Comparison of ENCODE assay signal across 8 cellular contexts in the genomic region with DNA sequence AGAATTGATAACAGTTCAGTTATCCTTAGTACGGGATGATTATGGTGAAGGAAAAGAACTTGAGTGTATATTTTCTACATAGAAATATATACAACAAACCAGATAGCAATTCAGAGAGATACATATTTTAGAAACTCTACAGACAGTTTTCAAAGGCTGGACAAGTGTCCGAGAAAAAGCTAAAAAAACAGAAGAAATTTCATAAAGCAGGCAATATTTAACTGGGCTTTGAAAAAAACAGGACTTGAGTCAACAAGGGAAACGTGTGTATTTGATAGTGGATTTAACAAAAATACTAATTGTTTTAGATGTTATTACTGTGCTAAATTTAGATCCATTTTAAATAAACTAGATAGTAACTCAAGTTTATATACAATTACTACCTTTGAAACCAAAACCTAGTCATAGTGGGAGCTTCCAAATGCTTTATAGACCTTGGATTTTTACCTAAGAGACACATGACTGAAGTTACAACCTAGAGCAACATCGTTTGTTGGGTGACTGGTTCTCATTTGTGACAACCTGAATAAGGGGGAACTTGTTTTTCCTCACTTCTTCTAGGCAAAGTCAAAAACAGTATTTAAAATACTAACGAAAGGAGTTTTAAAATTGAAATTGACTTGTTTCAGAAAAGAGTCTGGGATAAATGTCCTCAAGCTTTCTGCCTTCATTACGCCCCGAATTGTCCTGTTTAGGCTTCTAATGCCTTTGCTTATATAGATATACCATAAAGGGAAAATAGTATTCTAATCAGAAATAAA.
DNase-seq lines count a peak whose midpoint lies in the region; ATAC-seq and TF ChIP-seq lines count a peak whose summit lies in the region.

No MANE protein-coding gene starts in this region.

- H3K4me3 ChIP-seq in HCT116 (replicated peaks in 1 of 2; ENCODE audit: low read depth in 1 of 2, low read length in 2 of 2) (peak overlapping the region; percentile 58 to 71), RWPE2 (ENCODE audit: severe bottlenecking) (peak overlapping the region; percentile 51), iPS-11a (ENCODE audit: low read depth, low read length) (peak overlapping the region; percentile 71), subcutaneous abdominal adipose tissue (ENCODE audit: low read depth in 1 of 5, low read length in 5 of 5) (peak overlapping the region; percentile 70 to 83 (median 76))

- CTCF ChIA-PET in HCT116 (lab: Charles Lee) = interaction anchor here (1.0 kb wide), 1 partner anchor 955 kb away, joined by 3 read pairs; no protein-coding TSS in a partner anchor

- RAD21 ChIA-PET in HCT116 (lab: Charles Lee; ENCODE audit: low non-redundant PET in 1 of 2, low total read pairs in 2 of 2, uncharacterized antibody in 2 of 2, unreplicated experiment in 2 of 2) = no interaction called here

- H3K4me1 ChIP-seq in HCT116 (ENCODE audit: control insufficient read depth in 1 of 2, insufficient read depth in 2 of 2, low read length in 2 of 2) (peaks cover 24 to 50% of the 10 kb centered on the region in 2 experiments), RWPE2 (ENCODE audit: insufficient read depth, poor library complexity, severe bottlenecking) (peaks cover 10% of the 10 kb centered on the region), subcutaneous abdominal adipose tissue (ENCODE audit: control insufficient read depth in 5 of 5, insufficient read depth in 5 of 5, low read length in 5 of 5) (peaks cover 0 to 36% (median 33%) of the 10 kb centered on the region in 5 donors)

- H3K9me2 ChIP-seq in HCT116 (ENCODE audit: insufficient read depth) = no peaks in the 10 kb centered on the region; the same call in 1 of the 2 replicates

- no peaks in the 10 kb centered on the region for H3K9me3 ChIP-seq in HCT116 (ENCODE audit: control insufficient read depth in 1 of 2, insufficient read depth in 1 of 2, low read depth in 1 of 2, low read length in 2 of 2)
- H3K9me3 ChIP-seq in RWPE2 (ENCODE audit: severe bottlenecking) = no peaks in the 10 kb centered on the region
- H3K9me3 ChIP-seq in subcutaneous abdominal adipose tissue (ENCODE audit: control insufficient read depth in 5 of 5, low read length in 5 of 5) = peaks cover 0 to 2% (median 0%) of the 10 kb centered on the region in 5 donors

- H3K9ac ChIP-seq in HCT116 (ENCODE audit: low read length) (peak overlapping the region; percentile 91), subcutaneous abdominal adipose tissue (ENCODE audit: low read length in 5 of 5) (peak overlapping the region in 2 of 5 donors; percentile 38 to 76)

- no peaks in the 10 kb centered on the region for H3K27me3 ChIP-seq in HCT116 (ENCODE audit: insufficient read depth, low read length)
- H3K27me3 ChIP-seq in RWPE2 (ENCODE audit: insufficient read depth, poor library complexity, severe bottlenecking) = no peaks in the 10 kb centered on the region
- H3K27me3 ChIP-seq in subcutaneous abdominal adipose tissue (ENCODE audit: control insufficient read depth in 5 of 5, insufficient read depth in 4 of 5, low read length in 5 of 5) = no peaks in the 10 kb centered on the region

- H3K27ac ChIP-seq in HCT116 (ENCODE audit: low read depth, low read length) = peak overlapping the region; percentile 99
- peak overlapping the region; percentile 96 for H3K27ac ChIP-seq in RWPE2 (ENCODE audit: poor library complexity, severe bottlenecking)
- peak overlapping the region; percentile 75 for H3K27ac ChIP-seq in subcutaneous abdominal adipose tissue (ENCODE audit: low read depth, low read length)

- TF ChIP-seq CTCF in HCT116 (IDR thresholded peaks at IDR 0.05 in 2 of 3, conservative IDR thresholded peaks at IDR 0.05 in 1 of 3; ENCODE audit: borderline replicate concordance in 1 of 3, insufficient read depth in 1 of 3, low read depth in 2 of 3, low read length in 2 of 3) (no peak), RWPE2 (IDR thresholded peaks at IDR 0.05; ENCODE audit: poor library complexity, severe bottlenecking) (no peak)

- POLR2A ChIA-PET in HCT116 (lab: Charles Lee) = interaction anchor here (1.5 to 6.1 kb wide), 5 partner anchors 16 to 1075 kb away, joined by 4 to 390 read pairs (median 42); a partner anchor contains a TSS

- ATAC-seq in HCT116 (no peak), RWPE2 (ENCODE audit: low read depth) (no peak), GM18502 (IDR thresholded peaks at IDR 0.05; ENCODE audit: poor library complexity, unreplicated experiment) (no peak), GM21825 (IDR thresholded peaks at IDR 0.05; ENCODE audit: unreplicated experiment) (no peak), HG02852 (IDR thresholded peaks at IDR 0.05; ENCODE audit: unreplicated experiment) (no peak)

- TF ChIP-seq RAD21 in HCT116 (IDR thresholded peaks at IDR 0.05; ENCODE audit: low read depth) = no peak

- no peak for TF ChIP-seq POLR2A in HCT116 (IDR thresholded peaks at IDR 0.05; ENCODE audit: borderline replicate concordance, extremely low read depth, insufficient read depth, insufficient read length)

- H2AFZ ChIP-seq in HCT116 (ENCODE audit: low read depth, low read length, poor library complexity, severe bottlenecking) = no peak overlapping the region

- H3K79me2 ChIP-seq in HCT116 (ENCODE audit: insufficient read depth, low read length) = no peaks in the 10 kb centered on the region

- BruUV-seq in HCT116 (replicated peaks; lab: Mats Ljungman, UMichigan) = no TSS peak

- H4K20me1 ChIP-seq in HCT116 (ENCODE audit: insufficient read depth) = no peaks in the 10 kb centered on the region

- intact Hi-C loops in HCT116 (cut with micrococcal nuclease) = loop anchor here (5.0 kb wide), 5 partner anchors 534 to 1099 kb away; a partner anchor contains a TSS

- peak overlapping the region; percentile 85 for H3K4me2 ChIP-seq in HCT116 (ENCODE audit: low read length)

- no peaks in the 10 kb centered on the region for H3K36me3 ChIP-seq in HCT116 (ENCODE audit: control insufficient read depth in 1 of 2, insufficient read depth in 2 of 2, low read length in 2 of 2)
- H3K36me3 ChIP-seq in RWPE2 (ENCODE audit: low read depth) = no peaks in the 10 kb centered on the region
- no peaks in the 10 kb centered on the region for H3K36me3 ChIP-seq in subcutaneous abdominal adipose tissue (ENCODE audit: control insufficient read depth in 5 of 5, insufficient read depth in 5 of 5, low read length in 5 of 5)

- DNase-seq in HCT116 (ENCODE audit: low read depth, low spot score) = no peak
- no peak for DNase-seq in RWPE2 (ENCODE audit: low spot score)
- DNase-seq in SHP77 (lab: John Stamatoyannopoulos, UW) = no peak

TF ChIP-seq in HCT116, 20 proteins besides CTCF, POLR2A, EP300 and RAD21:
- TF ChIP-seq, protein P1, sequence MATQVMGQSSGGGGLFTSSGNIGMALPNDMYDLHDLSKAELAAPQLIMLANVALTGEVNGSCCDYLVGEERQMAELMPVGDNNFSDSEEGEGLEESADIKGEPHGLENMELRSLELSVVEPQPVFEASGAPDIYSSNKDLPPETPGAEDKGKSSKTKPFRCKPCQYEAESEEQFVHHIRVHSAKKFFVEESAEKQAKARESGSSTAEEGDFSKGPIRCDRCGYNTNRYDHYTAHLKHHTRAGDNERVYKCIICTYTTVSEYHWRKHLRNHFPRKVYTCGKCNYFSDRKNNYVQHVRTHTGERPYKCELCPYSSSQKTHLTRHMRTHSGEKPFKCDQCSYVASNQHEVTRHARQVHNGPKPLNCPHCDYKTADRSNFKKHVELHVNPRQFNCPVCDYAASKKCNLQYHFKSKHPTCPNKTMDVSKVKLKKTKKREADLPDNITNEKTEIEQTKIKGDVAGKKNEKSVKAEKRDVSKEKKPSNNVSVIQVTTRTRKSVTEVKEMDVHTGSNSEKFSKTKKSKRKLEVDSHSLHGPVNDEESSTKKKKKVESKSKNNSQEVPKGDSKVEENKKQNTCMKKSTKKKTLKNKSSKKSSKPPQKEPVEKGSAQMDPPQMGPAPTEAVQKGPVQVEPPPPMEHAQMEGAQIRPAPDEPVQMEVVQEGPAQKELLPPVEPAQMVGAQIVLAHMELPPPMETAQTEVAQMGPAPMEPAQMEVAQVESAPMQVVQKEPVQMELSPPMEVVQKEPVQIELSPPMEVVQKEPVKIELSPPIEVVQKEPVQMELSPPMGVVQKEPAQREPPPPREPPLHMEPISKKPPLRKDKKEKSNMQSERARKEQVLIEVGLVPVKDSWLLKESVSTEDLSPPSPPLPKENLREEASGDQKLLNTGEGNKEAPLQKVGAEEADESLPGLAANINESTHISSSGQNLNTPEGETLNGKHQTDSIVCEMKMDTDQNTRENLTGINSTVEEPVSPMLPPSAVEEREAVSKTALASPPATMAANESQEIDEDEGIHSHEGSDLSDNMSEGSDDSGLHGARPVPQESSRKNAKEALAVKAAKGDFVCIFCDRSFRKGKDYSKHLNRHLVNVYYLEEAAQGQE (IDR thresholded peaks at IDR 0.05; ENCODE audit: low read depth) = no peak
- no peak for TF ChIP-seq YY1 (IDR thresholded peaks at IDR 0.05; ENCODE audit: extremely low read depth, insufficient replicate concordance, low read depth, low read length)
- TF ChIP-seq POLR2AphosphoS5 (IDR thresholded peaks at IDR 0.05; ENCODE audit: low read depth, low read length) = no peak
- TF ChIP-seq CEBPB (IDR thresholded peaks at IDR 0.05; ENCODE audit: low read depth) = no peak
- no peak; the same call in 1 of the 2 replicates for TF ChIP-seq FOSL1 (IDR thresholded peaks at IDR 0.05; ENCODE audit: low read depth)
- TF ChIP-seq TCF7L2 (IDR thresholded peaks at IDR 0.05; ENCODE audit: borderline replicate concordance, extremely low read depth, insufficient read depth, insufficient read length) = no peak
- no peak for TF ChIP-seq SRF (IDR thresholded peaks at IDR 0.05; ENCODE audit: low read depth)
